In the genomic region with DNA sequence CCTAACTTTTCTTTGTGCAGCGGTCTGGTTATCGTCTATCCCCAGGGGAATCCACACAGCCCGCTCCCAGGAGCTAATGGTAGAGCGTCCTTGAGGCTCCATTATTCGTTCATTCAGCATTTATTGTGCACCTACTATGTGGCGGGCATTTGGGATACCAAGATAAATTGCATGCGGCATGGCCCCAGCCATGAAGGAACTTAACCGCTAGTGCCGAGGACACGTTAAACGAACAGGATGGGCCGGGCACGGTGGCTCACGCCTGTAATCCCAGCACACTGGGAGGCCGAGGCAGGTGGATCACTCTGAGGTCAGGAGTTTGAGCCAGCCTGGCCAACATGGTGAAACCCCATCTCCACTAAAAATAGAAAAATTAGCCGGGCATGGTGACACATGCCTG, we compare ENCODE assay signal across 13 cellular contexts. TPM values are rescaled to one million over a fixed set of nuclear protein-coding genes. Genes with fewer than 3 reads are reported as not detected.
A peak's percentile ranks its signal among the peaks of the same experiment; 100 is the strongest.
DNase-seq lines count a peak whose midpoint lies in the region; ATAC-seq and TF ChIP-seq lines count a peak whose summit lies in the region.
"Had no signal": no experiment of that assay in that cellular context is flagged by ENCODE, and none has a peak within 500 bp of the region (broad histone marks: within the 10 kb centered on the region; RNA-seq: fewer than 3 reads in every experiment).

No MANE protein-coding gene starts in this region.

- CTCF ChIA-PET in CD4-positive, alpha-beta T cell (lab: Charles Lee) = no interaction called here
- CTCF ChIA-PET in activated CD8-positive, alpha-beta T cell treated with anti-CD3 and anti-CD28 coated beads for 36 hours (lab: Charles Lee) = no interaction called here

- no peak for ATAC-seq in CD4-positive, alpha-beta T cell (ENCODE audit: poor library complexity)
- no peak for ATAC-seq in GM21786 (IDR thresholded peaks at IDR 0.05; ENCODE audit: unreplicated experiment)
- ATAC-seq in activated CD8-positive, alpha-beta T cell treated with anti-CD3 and anti-CD28 coated beads for 36 hours = no peak

- peak overlapping the region in 2 of 10 experiments; percentile 1 to 61; a peak in 2 of 20 replicates for H3K4me3 ChIP-seq in BLaER1 treated with 17β-estradiol and CSF1 and Interleukin-3, amounts not matched to agents 10 nM and 100 nM

- H3K4me3 Mint-ChIP-seq in CD4-positive, alpha-beta T cell = no peak overlapping the region
- no peak overlapping the region for H3K4me3 Mint-ChIP-seq in chondrocyte (ENCODE audit: unreplicated experiment)
- H3K4me3 Mint-ChIP-seq in neural crest cell = no peak overlapping the region
- H3K4me3 Mint-ChIP-seq in activated CD8-positive, alpha-beta T cell treated with anti-CD3 and anti-CD28 coated beads for 36 hours = no peak overlapping the region
- H3K4me3 Mint-ChIP-seq: HFFc6 had no signal

- H3K27me3 Mint-ChIP-seq in CD4-positive, alpha-beta T cell = no peaks in the 10 kb centered on the region
- H3K27me3 Mint-ChIP-seq in chondrocyte (ENCODE audit: low read depth) = no peaks in the 10 kb centered on the region
- no peaks in the 10 kb centered on the region for H3K27me3 Mint-ChIP-seq in neural crest cell (ENCODE audit: low read depth)
- H3K27me3 Mint-ChIP-seq in activated CD8-positive, alpha-beta T cell treated with anti-CD3 and anti-CD28 coated beads for 36 hours = no peaks in the 10 kb centered on the region

- peaks cover 50 to 96% (median 86%) of the 10 kb centered on the region in 11 experiments for H3K36me3 ChIP-seq in BLaER1 treated with 17β-estradiol and CSF1 and Interleukin-3, amounts not matched to agents 10 nM and 100 nM
- H3K36me3 ChIP-seq: BE2C had no signal

- POLR2A ChIA-PET in CD4-positive, alpha-beta T cell (lab: Charles Lee) = no interaction called here
- POLR2A ChIA-PET in activated CD8-positive, alpha-beta T cell treated with anti-CD3 and anti-CD28 coated beads for 36 hours (lab: Charles Lee) = interaction anchor here (1.5 kb wide), 1 partner anchor 14 kb away, joined by 5 read pairs; no protein-coding TSS in a partner anchor

- H3K4me1 ChIP-seq in BLaER1 treated with 17β-estradiol and CSF1 and Interleukin-3, amounts not matched to agents 10 nM and 100 nM = peaks cover 63 to 100% (median 100%) of the 10 kb centered on the region in 10 experiments
- H3K4me1 ChIP-seq: BE2C had no signal

- DNase-seq in CD4-positive, alpha-beta T cell = no peak
- DNase-seq in chondrocyte (ENCODE audit: low spot score) = peak; percentile 51
- no peak for DNase-seq in neural crest cell (ENCODE audit: low read depth, low spot score)
- no peak for DNase-seq in DMS114 treated with DMSO at 0.1 percent for 48 hours (lab: John Stamatoyannopoulos, UW; ENCODE audit: unreplicated experiment)
- no peak for DNase-seq in activated CD8-positive, alpha-beta T cell treated with anti-CD3 and anti-CD28 coated beads for 36 hours
- DNase-seq: BE2C, Calu3, DMS 273 treated with DMSO at 0.1 percent for 48 hours, DMS79, HCEC 1CT, HFFc6 had no signal

- H3K36me3 Mint-ChIP-seq in CD4-positive, alpha-beta T cell (ENCODE audit: low read depth) = peaks cover 58% of the 10 kb centered on the region
- H3K36me3 Mint-ChIP-seq in chondrocyte (ENCODE audit: low read depth) (peaks cover 7% of the 10 kb centered on the region), neural crest cell (ENCODE audit: low read depth) (no peaks in the 10 kb centered on the region)
- H3K36me3 Mint-ChIP-seq in activated CD8-positive, alpha-beta T cell treated with anti-CD3 and anti-CD28 coated beads for 36 hours (ENCODE audit: low read depth) = peaks cover 19% of the 10 kb centered on the region

- peaks cover 0 to 53% (median 0%) of the 10 kb centered on the region in 11 experiments; a peak in 3 of 22 replicates for H4K20me1 ChIP-seq in BLaER1 treated with 17β-estradiol and CSF1 and Interleukin-3, amounts not matched to agents 10 nM and 100 nM

- H3K27ac ChIP-seq in BLaER1 treated with 17β-estradiol and CSF1 and Interleukin-3, amounts not matched to agents 10 nM and 100 nM = peak overlapping the region in 10 of 11 experiments; percentile 87 to 99 (median 94); a peak in 20 of 22 replicates
- H3K27ac ChIP-seq in CD4-positive, alpha-beta T cell (ENCODE audit: low read depth, low read length) = no peak overlapping the region

- intact Hi-C loops in CD4-positive, alpha-beta T cell (cut with DNase I, micrococcal nuclease) = no loop called here
- intact Hi-C loops in activated CD8-positive, alpha-beta T cell treated with anti-CD3 and anti-CD28 coated beads for 36 hours (cut with micrococcal nuclease) = no loop called here

- H3K27ac Mint-ChIP-seq in CD4-positive, alpha-beta T cell = peak overlapping the region; percentile 80
- no peak overlapping the region for H3K27ac Mint-ChIP-seq in chondrocyte (ENCODE audit: unreplicated experiment)
- peak overlapping the region; percentile 50 for H3K27ac Mint-ChIP-seq in neural crest cell (ENCODE audit: unreplicated experiment)
- no peak overlapping the region for H3K27ac Mint-ChIP-seq in activated CD8-positive, alpha-beta T cell treated with anti-CD3 and anti-CD28 coated beads for 36 hours
- H3K27ac Mint-ChIP-seq: HFFc6 had no signal

- peak overlapping the region in 5 of 11 experiments; percentile 72 to 85 (median 84); a peak in 8 of 22 replicates for H3K9ac ChIP-seq in BLaER1 treated with 17β-estradiol and CSF1 and Interleukin-3, amounts not matched to agents 10 nM and 100 nM

- H3K9me3 ChIP-seq in BLaER1 treated with 17β-estradiol and CSF1 and Interleukin-3, amounts not matched to agents 10 nM and 100 nM (replicated peaks in 1 of 11) = no peaks in the 10 kb centered on the region
- no peaks in the 10 kb centered on the region for H3K9me3 ChIP-seq in CD4-positive, alpha-beta T cell (ENCODE audit: control insufficient read depth, low read length)
- H3K9me3 ChIP-seq: BE2C had no signal

- H3K4me2 ChIP-seq in BLaER1 treated with 17β-estradiol and CSF1 and Interleukin-3, amounts not matched to agents 10 nM and 100 nM = peak overlapping the region in 8 of 11 experiments; percentile 86 to 100 (median 94); a peak in 16 of 22 replicates

- H3K9me3 Mint-ChIP-seq in CD4-positive, alpha-beta T cell = no peaks in the 10 kb centered on the region
- H3K9me3 Mint-ChIP-seq in chondrocyte (ENCODE audit: low read depth) (peaks cover 1% of the 10 kb centered on the region), neural crest cell (no peaks in the 10 kb centered on the region)
- no peaks in the 10 kb centered on the region for H3K9me3 Mint-ChIP-seq in activated CD8-positive, alpha-beta T cell treated with anti-CD3 and anti-CD28 coated beads for 36 hours
- H3K9me3 Mint-ChIP-seq: HFFc6 had no signal

- H3K27me3 ChIP-seq in BLaER1 treated with 17β-estradiol and CSF1 and Interleukin-3, amounts not matched to agents 10 nM and 100 nM = no peaks in the 10 kb centered on the region
- no peaks in the 10 kb centered on the region for H3K27me3 ChIP-seq in CD4-positive, alpha-beta T cell (ENCODE audit: control insufficient read depth, insufficient read depth, low read length)
- H3K27me3 ChIP-seq: BE2C had no signal

- H3K4me1 Mint-ChIP-seq in CD4-positive, alpha-beta T cell (ENCODE audit: low read depth) = peaks cover 74% of the 10 kb centered on the region
- no peaks in the 10 kb centered on the region for H3K4me1 Mint-ChIP-seq in chondrocyte (ENCODE audit: low read depth)
- no peaks in the 10 kb centered on the region for H3K4me1 Mint-ChIP-seq in neural crest cell
- H3K4me1 Mint-ChIP-seq in activated CD8-positive, alpha-beta T cell treated with anti-CD3 and anti-CD28 coated beads for 36 hours (ENCODE audit: low read depth) = peaks cover 32% of the 10 kb centered on the region

- no peak for TF ChIP-seq CTCF in CD4-positive, alpha-beta T cell (IDR thresholded peaks at IDR 0.05)
- TF ChIP-seq CTCF in chondrocyte (IDR thresholded peaks at IDR 0.05) (no peak), neural crest cell (conservative IDR thresholded peaks at IDR 0.05) (no peak)
- TF ChIP-seq CTCF in activated CD8-positive, alpha-beta T cell treated with anti-CD3 and anti-CD28 coated beads for 36 hours (IDR thresholded peaks at IDR 0.05) = no peak

RNA-seq across cellular contexts. Expression of a gene that starts 11.2 kb away (rescaled TPM):
- under 1 TPM; 0.05 to 0.08 TPM for total RNA-seq in CD4-positive, alpha-beta T cell
- total RNA-seq in chondrocyte (0.36 to 0.87 TPM (median 0.59 TPM) in 3 replicates), neural crest cell (12.2 and 12.6 TPM in 2 replicates)
- total RNA-seq in activated CD8-positive, alpha-beta T cell treated with anti-CD3 and anti-CD28 coated beads for 36 hours = under 1 TPM; 0.13 to 0.14 TPM

RNA-seq across cellular contexts. Expression of a gene that starts 25.2 kb away (rescaled TPM):
- 10 to 100 TPM; 23.2 to 24.3 TPM for total RNA-seq in CD4-positive, alpha-beta T cell
- total RNA-seq in chondrocyte (8.1 to 11.6 TPM (median 10.4 TPM) in 3 replicates), neural crest cell (7.1 and 8.0 TPM in 2 replicates)
- total RNA-seq in activated CD8-positive, alpha-beta T cell treated with anti-CD3 and anti-CD28 coated beads for 36 hours = 10 to 100 TPM; 14.0 to 14.2 TPM

RNA-seq across cellular contexts. Expression of a gene that starts 49.1 kb away (rescaled TPM):
- total RNA-seq in CD4-positive, alpha-beta T cell = 10 to 100 TPM; 11.0 to 11.6 TPM
- 22.3 to 31.5 TPM (median 30.8 TPM) in 3 replicates for total RNA-seq in chondrocyte
- total RNA-seq in neural crest cell = 48.2 and 50.8 TPM in 2 replicates
- total RNA-seq in activated CD8-positive, alpha-beta T cell treated with anti-CD3 and anti-CD28 coated beads for 36 hours = 10 to 100 TPM; 68.1 to 71.4 TPM

Comparison
In these comparisons a context has a peak if more than half of its experiments do, and no peak if none do; other contexts are left out.
1. H3K27ac Mint-ChIP-seq: peak in CD4-positive, alpha-beta T cell (single experiment) and neural crest cell (single experiment); none in chondrocyte (single experiment) and activated CD8-positive, alpha-beta T cell treated with anti-CD3 and anti-CD28 coated beads for 36 hours (single experiment).